ENCODE assay signal across 8 cellular contexts in genomic region chr19:44212250-44212864, GRCh38. TPM values are rescaled to one million over a fixed set of nuclear protein-coding genes. Genes with fewer than 3 reads are reported as not detected.
DNase-seq lines count a peak whose midpoint lies in the region; ATAC-seq and TF ChIP-seq lines count a peak whose summit lies in the region.

TSS of gene ZNF227 (plus strand) at chr19:44212532. CDS start at chr19:44217793, 5,261 bp downstream.

- CTCF ChIA-PET in AG04450 (lab: Charles Lee), result no interaction called here

- POLR2A ChIA-PET in AG04450 (lab: Yijun Ruan, JAX), result interaction anchor here (0.6 to 1.2 kb wide), 8 partner anchors 47 to 258 kb away, joined by 3 to 14 read pairs (median 8); partner anchors contain the start of genes ZNF226 and ZNF285

- H3K9me3 ChIP-seq in AG04450 (ENCODE audit: control insufficient read depth, insufficient read depth, low read length), result no peaks in the 10 kb centered on the region; the same call in 1 of the 2 replicates

- ATAC-seq in GM18873 (IDR thresholded peaks at IDR 0.05; ENCODE audit: low FRiP score, unreplicated experiment) (peak; percentile 64), HG03432 (IDR thresholded peaks at IDR 0.05; ENCODE audit: unreplicated experiment) (peak; percentile 91)

- H3K27me3 ChIP-seq in AG04450 (ENCODE audit: control insufficient read depth, insufficient read depth, low read length) (no peaks in the 10 kb centered on the region), layer of hippocampus (ENCODE audit: control insufficient read depth, insufficient read depth, low read length) (no peaks in the 10 kb centered on the region)

- no peak for TF ChIP-seq CTCF in AG04450 (IDR thresholded peaks at IDR 0.05; ENCODE audit: low read depth, low read length)

- H3K4me3 ChIP-seq in AG04450 (ENCODE audit: low read depth, low read length), result peak within 1 kb of the TSS; percentile 88

- H3K27ac ChIP-seq in AG04450 (ENCODE audit: low read depth, low read length), result peak within 1 kb of the TSS; percentile 69
- peak within 1 kb of the TSS; percentile 86 for H3K27ac ChIP-seq in layer of hippocampus (ENCODE audit: low read depth, low read length)

- peak; percentile 92 for DNase-seq in AG04450 (ENCODE audit: low read depth, low spot score)
- DNase-seq in NCI-H524 (lab: John Stamatoyannopoulos, UW), result peak; percentile 92 to 93
- peak; percentile 61 to 76 for DNase-seq in activated CD4-positive, alpha-beta T cell treated with anti-CD3 and anti-CD28 coated beads, Interleukin-2, amount 50 U/mL, for 24 hours (ENCODE audit: low read depth in 1 of 2, low spot score in 1 of 2)
- peak; percentile 36 for DNase-seq in cortex of kidney (lab: John Stamatoyannopoulos, UW)
- peak; percentile 55 to 75 (median 68) for DNase-seq in stimulated activated CD4-positive, alpha-beta T cell treated with anti-CD3 and anti-CD28 coated beads, Interleukin-1b, Interleukin-23, amount 100 ng/mL, for 24 hours (ENCODE audit: low read depth in 4 of 4, low spot score in 1 of 4)

RNA-seq across cellular contexts. Expression of gene ZNF227, which starts in this region (rescaled TPM):
- 9.9 and 11.8 TPM in 2 replicates for polyA plus RNA-seq in AG04450 (2011; rRNA removed)
- polyA minus RNA-seq in AG04450 (2011; rRNA and poly(A)+ RNA removed), result 15.7 and 21.4 TPM in 2 replicates

Comparison
In these comparisons a context has a peak if more than half of its experiments do, and no peak if none do; other contexts are left out.
1. Peak in every context shown above with its lines: DNase-seq, ATAC-seq, H3K4me3 ChIP-seq and H3K27ac ChIP-seq.
2. DNase-seq: peak in every context shown above with its lines; median percentile 92 in NCI-H524; 92 in AG04450; 68 in activated CD4-positive, alpha-beta T cell treated with anti-CD3 and anti-CD28 coated beads, Interleukin-2, amount 50 U/mL, for 24 hours; 68 in stimulated activated CD4-positive, alpha-beta T cell treated with anti-CD3 and anti-CD28 coated beads, Interleukin-1b, Interleukin-23, amount 100 ng/mL, for 24 hours; 36 in cortex of kidney.